2 cellular contexts compared by ENCODE assay signal in the genomic region with DNA sequence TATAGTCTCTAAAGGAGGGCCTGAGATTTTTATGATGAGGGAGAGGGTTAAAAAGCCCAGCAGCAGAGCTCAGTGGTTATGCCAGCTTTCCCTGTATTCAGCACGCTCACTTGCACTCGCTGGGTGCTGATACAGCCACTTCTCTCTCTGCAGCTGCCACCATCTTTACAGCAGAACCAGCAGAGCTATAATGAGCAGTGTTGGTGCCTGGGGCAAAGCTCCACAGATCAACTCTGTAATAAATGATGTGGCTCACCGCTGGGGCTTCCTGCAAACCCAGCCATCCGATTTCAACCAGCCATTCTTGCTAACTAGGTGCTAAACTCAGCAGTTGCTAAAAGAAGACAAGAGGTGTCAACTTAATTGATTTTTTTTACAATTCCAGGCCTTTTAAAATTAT.
TF ChIP-seq lines count a peak whose summit lies in the region.

No MANE protein-coding gene starts in this region.

TF ChIP-seq in SK-N-SH, 30 proteins besides CTCF, POLR2A, EP300 and RAD21 (continued from another document):
- TF ChIP-seq, protein P1, sequence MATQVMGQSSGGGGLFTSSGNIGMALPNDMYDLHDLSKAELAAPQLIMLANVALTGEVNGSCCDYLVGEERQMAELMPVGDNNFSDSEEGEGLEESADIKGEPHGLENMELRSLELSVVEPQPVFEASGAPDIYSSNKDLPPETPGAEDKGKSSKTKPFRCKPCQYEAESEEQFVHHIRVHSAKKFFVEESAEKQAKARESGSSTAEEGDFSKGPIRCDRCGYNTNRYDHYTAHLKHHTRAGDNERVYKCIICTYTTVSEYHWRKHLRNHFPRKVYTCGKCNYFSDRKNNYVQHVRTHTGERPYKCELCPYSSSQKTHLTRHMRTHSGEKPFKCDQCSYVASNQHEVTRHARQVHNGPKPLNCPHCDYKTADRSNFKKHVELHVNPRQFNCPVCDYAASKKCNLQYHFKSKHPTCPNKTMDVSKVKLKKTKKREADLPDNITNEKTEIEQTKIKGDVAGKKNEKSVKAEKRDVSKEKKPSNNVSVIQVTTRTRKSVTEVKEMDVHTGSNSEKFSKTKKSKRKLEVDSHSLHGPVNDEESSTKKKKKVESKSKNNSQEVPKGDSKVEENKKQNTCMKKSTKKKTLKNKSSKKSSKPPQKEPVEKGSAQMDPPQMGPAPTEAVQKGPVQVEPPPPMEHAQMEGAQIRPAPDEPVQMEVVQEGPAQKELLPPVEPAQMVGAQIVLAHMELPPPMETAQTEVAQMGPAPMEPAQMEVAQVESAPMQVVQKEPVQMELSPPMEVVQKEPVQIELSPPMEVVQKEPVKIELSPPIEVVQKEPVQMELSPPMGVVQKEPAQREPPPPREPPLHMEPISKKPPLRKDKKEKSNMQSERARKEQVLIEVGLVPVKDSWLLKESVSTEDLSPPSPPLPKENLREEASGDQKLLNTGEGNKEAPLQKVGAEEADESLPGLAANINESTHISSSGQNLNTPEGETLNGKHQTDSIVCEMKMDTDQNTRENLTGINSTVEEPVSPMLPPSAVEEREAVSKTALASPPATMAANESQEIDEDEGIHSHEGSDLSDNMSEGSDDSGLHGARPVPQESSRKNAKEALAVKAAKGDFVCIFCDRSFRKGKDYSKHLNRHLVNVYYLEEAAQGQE (IDR thresholded peaks at IDR 0.05; ENCODE audit: low read depth, low read length) = no peak
- TF ChIP-seq, protein P2, sequence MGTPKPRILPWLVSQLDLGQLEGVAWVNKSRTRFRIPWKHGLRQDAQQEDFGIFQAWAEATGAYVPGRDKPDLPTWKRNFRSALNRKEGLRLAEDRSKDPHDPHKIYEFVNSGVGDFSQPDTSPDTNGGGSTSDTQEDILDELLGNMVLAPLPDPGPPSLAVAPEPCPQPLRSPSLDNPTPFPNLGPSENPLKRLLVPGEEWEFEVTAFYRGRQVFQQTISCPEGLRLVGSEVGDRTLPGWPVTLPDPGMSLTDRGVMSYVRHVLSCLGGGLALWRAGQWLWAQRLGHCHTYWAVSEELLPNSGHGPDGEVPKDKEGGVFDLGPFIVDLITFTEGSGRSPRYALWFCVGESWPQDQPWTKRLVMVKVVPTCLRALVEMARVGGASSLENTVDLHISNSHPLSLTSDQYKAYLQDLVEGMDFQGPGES (IDR thresholded peaks at IDR 0.05; ENCODE audit: low read depth, low read length) = no peak
- TF ChIP-seq MEF2A (IDR thresholded peaks at IDR 0.05; ENCODE audit: borderline replicate concordance, low read depth) = no peak
- TF ChIP-seq, protein P3, sequence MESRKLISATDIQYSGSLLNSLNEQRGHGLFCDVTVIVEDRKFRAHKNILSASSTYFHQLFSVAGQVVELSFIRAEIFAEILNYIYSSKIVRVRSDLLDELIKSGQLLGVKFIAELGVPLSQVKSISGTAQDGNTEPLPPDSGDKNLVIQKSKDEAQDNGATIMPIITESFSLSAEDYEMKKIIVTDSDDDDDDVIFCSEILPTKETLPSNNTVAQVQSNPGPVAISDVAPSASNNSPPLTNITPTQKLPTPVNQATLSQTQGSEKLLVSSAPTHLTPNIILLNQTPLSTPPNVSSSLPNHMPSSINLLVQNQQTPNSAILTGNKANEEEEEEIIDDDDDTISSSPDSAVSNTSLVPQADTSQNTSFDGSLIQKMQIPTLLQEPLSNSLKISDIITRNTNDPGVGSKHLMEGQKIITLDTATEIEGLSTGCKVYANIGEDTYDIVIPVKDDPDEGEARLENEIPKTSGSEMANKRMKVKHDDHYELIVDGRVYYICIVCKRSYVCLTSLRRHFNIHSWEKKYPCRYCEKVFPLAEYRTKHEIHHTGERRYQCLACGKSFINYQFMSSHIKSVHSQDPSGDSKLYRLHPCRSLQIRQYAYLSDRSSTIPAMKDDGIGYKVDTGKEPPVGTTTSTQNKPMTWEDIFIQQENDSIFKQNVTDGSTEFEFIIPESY (IDR thresholded peaks at IDR 0.05; ENCODE audit: borderline replicate concordance, low read depth) = no peak

TF ChIP-seq in SK-N-SH treated with all-trans-retinoic acid at 6 μM for 48 hours, 23 proteins besides CTCF, POLR2A, EP300 and RAD21 (continued from another document):
- TF ChIP-seq, protein P4, sequence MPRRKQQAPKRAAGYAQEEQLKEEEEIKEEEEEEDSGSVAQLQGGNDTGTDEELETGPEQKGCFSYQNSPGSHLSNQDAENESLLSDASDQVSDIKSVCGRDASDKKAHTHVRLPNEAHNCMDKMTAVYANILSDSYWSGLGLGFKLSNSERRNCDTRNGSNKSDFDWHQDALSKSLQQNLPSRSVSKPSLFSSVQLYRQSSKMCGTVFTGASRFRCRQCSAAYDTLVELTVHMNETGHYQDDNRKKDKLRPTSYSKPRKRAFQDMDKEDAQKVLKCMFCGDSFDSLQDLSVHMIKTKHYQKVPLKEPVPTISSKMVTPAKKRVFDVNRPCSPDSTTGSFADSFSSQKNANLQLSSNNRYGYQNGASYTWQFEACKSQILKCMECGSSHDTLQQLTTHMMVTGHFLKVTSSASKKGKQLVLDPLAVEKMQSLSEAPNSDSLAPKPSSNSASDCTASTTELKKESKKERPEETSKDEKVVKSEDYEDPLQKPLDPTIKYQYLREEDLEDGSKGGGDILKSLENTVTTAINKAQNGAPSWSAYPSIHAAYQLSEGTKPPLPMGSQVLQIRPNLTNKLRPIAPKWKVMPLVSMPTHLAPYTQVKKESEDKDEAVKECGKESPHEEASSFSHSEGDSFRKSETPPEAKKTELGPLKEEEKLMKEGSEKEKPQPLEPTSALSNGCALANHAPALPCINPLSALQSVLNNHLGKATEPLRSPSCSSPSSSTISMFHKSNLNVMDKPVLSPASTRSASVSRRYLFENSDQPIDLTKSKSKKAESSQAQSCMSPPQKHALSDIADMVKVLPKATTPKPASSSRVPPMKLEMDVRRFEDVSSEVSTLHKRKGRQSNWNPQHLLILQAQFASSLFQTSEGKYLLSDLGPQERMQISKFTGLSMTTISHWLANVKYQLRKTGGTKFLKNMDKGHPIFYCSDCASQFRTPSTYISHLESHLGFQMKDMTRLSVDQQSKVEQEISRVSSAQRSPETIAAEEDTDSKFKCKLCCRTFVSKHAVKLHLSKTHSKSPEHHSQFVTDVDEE (CRISPR knock-in tag; IDR thresholded peaks at IDR 0.05) = no peak
- TF ChIP-seq, protein P5, sequence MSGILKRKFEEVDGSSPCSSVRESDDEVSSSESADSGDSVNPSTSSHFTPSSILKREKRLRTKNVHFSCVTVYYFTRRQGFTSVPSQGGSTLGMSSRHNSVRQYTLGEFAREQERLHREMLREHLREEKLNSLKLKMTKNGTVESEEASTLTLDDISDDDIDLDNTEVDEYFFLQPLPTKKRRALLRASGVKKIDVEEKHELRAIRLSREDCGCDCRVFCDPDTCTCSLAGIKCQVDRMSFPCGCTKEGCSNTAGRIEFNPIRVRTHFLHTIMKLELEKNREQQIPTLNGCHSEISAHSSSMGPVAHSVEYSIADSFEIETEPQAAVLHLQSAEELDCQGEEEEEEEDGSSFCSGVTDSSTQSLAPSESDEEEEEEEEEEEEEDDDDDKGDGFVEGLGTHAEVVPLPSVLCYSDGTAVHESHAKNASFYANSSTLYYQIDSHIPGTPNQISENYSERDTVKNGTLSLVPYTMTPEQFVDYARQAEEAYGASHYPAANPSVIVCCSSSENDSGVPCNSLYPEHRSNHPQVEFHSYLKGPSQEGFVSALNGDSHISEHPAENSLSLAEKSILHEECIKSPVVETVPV (CRISPR knock-in tag; IDR thresholded peaks at IDR 0.05) = no peak
- no peak for TF ChIP-seq SNAI2 (CRISPR knock-in tag; IDR thresholded peaks at IDR 0.05)
- TF ChIP-seq TOX (CRISPR knock-in tag; IDR thresholded peaks at IDR 0.05; ENCODE audit: borderline replicate concordance) = no peak
- TF ChIP-seq PPARA (CRISPR knock-in tag; IDR thresholded peaks at IDR 0.05; ENCODE audit: borderline replicate concordance) = no peak
- no peak for TF ChIP-seq ZNF565 (CRISPR knock-in tag; conservative IDR thresholded peaks at IDR 0.05; ENCODE audit: low read depth)
- TF ChIP-seq, protein P6, sequence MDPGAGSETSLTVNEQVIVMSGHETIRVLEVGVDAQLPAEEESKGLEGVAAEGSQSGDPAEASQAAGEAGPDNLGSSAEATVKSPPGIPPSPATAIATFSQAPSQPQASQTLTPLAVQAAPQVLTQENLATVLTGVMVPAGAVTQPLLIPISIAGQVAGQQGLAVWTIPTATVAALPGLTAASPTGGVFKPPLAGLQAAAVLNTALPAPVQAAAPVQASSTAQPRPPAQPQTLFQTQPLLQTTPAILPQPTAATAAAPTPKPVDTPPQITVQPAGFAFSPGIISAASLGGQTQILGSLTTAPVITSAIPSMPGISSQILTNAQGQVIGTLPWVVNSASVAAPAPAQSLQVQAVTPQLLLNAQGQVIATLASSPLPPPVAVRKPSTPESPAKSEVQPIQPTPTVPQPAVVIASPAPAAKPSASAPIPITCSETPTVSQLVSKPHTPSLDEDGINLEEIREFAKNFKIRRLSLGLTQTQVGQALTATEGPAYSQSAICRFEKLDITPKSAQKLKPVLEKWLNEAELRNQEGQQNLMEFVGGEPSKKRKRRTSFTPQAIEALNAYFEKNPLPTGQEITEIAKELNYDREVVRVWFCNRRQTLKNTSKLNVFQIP (CRISPR knock-in tag; IDR thresholded peaks at IDR 0.05; ENCODE audit: borderline replicate concordance, low read depth) = no peak
- no peak for TF ChIP-seq TCF4 (CRISPR knock-in tag; IDR thresholded peaks at IDR 0.05; ENCODE audit: borderline replicate concordance)
- TF ChIP-seq ZFP3 (CRISPR knock-in tag; IDR thresholded peaks at IDR 0.05) = no peak
- no peak for TF ChIP-seq ISL1 (CRISPR knock-in tag; IDR thresholded peaks at IDR 0.05)
- TF ChIP-seq, protein P7, sequence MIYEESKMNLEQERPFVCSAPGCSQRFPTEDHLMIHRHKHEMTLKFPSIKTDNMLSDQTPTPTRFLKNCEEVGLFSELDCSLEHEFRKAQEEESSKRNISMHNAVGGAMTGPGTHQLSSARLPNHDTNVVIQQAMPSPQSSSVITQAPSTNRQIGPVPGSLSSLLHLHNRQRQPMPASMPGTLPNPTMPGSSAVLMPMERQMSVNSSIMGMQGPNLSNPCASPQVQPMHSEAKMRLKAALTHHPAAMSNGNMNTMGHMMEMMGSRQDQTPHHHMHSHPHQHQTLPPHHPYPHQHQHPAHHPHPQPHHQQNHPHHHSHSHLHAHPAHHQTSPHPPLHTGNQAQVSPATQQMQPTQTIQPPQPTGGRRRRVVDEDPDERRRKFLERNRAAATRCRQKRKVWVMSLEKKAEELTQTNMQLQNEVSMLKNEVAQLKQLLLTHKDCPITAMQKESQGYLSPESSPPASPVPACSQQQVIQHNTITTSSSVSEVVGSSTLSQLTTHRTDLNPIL (CRISPR knock-in tag; IDR thresholded peaks at IDR 0.05; ENCODE audit: low read depth) = no peak
- TF ChIP-seq OSR1 (CRISPR knock-in tag; IDR thresholded peaks at IDR 0.05) = no peak
- TF ChIP-seq, protein P8, sequence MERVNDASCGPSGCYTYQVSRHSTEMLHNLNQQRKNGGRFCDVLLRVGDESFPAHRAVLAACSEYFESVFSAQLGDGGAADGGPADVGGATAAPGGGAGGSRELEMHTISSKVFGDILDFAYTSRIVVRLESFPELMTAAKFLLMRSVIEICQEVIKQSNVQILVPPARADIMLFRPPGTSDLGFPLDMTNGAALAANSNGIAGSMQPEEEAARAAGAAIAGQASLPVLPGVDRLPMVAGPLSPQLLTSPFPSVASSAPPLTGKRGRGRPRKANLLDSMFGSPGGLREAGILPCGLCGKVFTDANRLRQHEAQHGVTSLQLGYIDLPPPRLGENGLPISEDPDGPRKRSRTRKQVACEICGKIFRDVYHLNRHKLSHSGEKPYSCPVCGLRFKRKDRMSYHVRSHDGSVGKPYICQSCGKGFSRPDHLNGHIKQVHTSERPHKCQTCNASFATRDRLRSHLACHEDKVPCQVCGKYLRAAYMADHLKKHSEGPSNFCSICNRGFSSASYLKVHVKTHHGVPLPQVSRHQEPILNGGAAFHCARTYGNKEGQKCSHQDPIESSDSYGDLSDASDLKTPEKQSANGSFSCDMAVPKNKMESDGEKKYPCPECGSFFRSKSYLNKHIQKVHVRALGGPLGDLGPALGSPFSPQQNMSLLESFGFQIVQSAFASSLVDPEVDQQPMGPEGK (CRISPR knock-in tag; IDR thresholded peaks at IDR 0.05; ENCODE audit: borderline replicate concordance) = no peak
